20 cellular contexts compared by ENCODE assay signal in genomic region chr20:19048898-19049889, GRCh38.
DNase-seq lines count a peak whose midpoint lies in the region; FAIRE-seq and TF ChIP-seq lines count a peak whose summit lies in the region.
"Had no signal": no experiment of that assay in that cellular context is flagged by ENCODE, and none has a peak within 500 bp of the region (broad histone marks: within the 10 kb centered on the region; RNA-seq: fewer than 3 reads in every experiment).

No MANE protein-coding gene starts in this region.

- no peak overlapping the region for H3K4me2 ChIP-seq in keratinocyte (ENCODE audit: control insufficient read depth, extremely low read depth, insufficient read depth, low read depth, low read length)

- H4K20me1 ChIP-seq in keratinocyte (ENCODE audit: control insufficient read depth, extremely low read depth, insufficient read depth, low read length): no peaks in the 10 kb centered on the region

- H3K4me1 ChIP-seq in esophagus squamous epithelium (peaks cover 4 to 46% (median 15%) of the 10 kb centered on the region in 3 donors), keratinocyte (ENCODE audit: control insufficient read depth, extremely low read depth, insufficient read depth, low read length) (peaks cover 23% of the 10 kb centered on the region), rectal smooth muscle tissue (ENCODE audit: control insufficient read depth, insufficient read depth, low read length) (peaks cover 11% of the 10 kb centered on the region), uterus (peaks cover 0 to 13% of the 10 kb centered on the region in 2 donors)
- H3K4me1 ChIP-seq: SJSA1 had no signal

- H3K4me3 ChIP-seq in esophagus squamous epithelium (no peak overlapping the region), keratinocyte (ENCODE audit: control insufficient read depth in 2 of 3, extremely low read depth in 1 of 3, insufficient read depth in 2 of 3, low read depth in 1 of 3, low read length in 3 of 3) (no peak overlapping the region), rectal smooth muscle tissue (ENCODE audit: low read length) (no peak overlapping the region), uterus (no peak overlapping the region)
- H3K4me3 ChIP-seq: SJSA1 had no signal

- H3K79me2 ChIP-seq in keratinocyte (ENCODE audit: control insufficient read depth, insufficient read depth, low read length): no peaks in the 10 kb centered on the region

- H3K27me3 ChIP-seq in esophagus squamous epithelium (no peaks in the 10 kb centered on the region), keratinocyte (ENCODE audit: control insufficient read depth, extremely low read depth, insufficient read depth, low read length) (no peaks in the 10 kb centered on the region), rectal smooth muscle tissue (ENCODE audit: control insufficient read depth, insufficient read depth, low read length) (no peaks in the 10 kb centered on the region), uterus (no peaks in the 10 kb centered on the region)
- H3K27me3 ChIP-seq: SJSA1 had no signal

- TF ChIP-seq POLR2A in esophagus squamous epithelium (IDR thresholded peaks at IDR 0.05) (no peak), uterus (IDR thresholded peaks at IDR 0.05) (no peak)

- no peaks in the 10 kb centered on the region for H3K36me3 ChIP-seq in esophagus squamous epithelium
- H3K36me3 ChIP-seq in keratinocyte (ENCODE audit: control insufficient read depth in 2 of 2, extremely low read depth in 1 of 2, insufficient read depth in 2 of 2, low read length in 2 of 2): no peaks in the 10 kb centered on the region
- no peaks in the 10 kb centered on the region for H3K36me3 ChIP-seq in rectal smooth muscle tissue (ENCODE audit: control insufficient read depth, insufficient read depth, low read length)
- H3K36me3 ChIP-seq in uterus: no peaks in the 10 kb centered on the region
- H3K36me3 ChIP-seq: neutrophil, SJSA1 had no signal

- H3K27ac ChIP-seq in esophagus squamous epithelium: peak overlapping the region; percentile 65 to 82 (median 77)
- H3K27ac ChIP-seq in keratinocyte (ENCODE audit: control insufficient read depth, insufficient read depth, low read length): no peak overlapping the region
- peak overlapping the region; percentile 63 for H3K27ac ChIP-seq in rectal smooth muscle tissue (ENCODE audit: low read depth, low read length)
- H3K27ac ChIP-seq in uterus: peak overlapping the region; percentile 42 to 51
- H3K27ac ChIP-seq: neutrophil, SJSA1 had no signal

- H3K9ac ChIP-seq in keratinocyte (ENCODE audit: control insufficient read depth, extremely low read depth, insufficient read depth, low read length) (no peak overlapping the region), rectal smooth muscle tissue (ENCODE audit: low read length) (no peak overlapping the region)

- no peaks in the 10 kb centered on the region for H3K9me3 ChIP-seq in esophagus squamous epithelium
- no peaks in the 10 kb centered on the region for H3K9me3 ChIP-seq in keratinocyte (ENCODE audit: control insufficient read depth, low read depth, low read length)
- no peaks in the 10 kb centered on the region for H3K9me3 ChIP-seq in uterus
- H3K9me3 ChIP-seq: neutrophil, SJSA1 had no signal

- DNase-seq in esophagus squamous epithelium (lab: John Stamatoyannopoulos, UW) (no peak), keratinocyte (ENCODE audit: low read depth, low spot score) (no peak), uterus (no peak), NCI-H1092 (lab: John Stamatoyannopoulos, UW) (no peak), NCI-H187 treated with DMSO at 0.1 percent for 48 hours (lab: John Stamatoyannopoulos, UW) (no peak), NCI-H1436 (lab: John Stamatoyannopoulos, UW) (no peak)
- DNase-seq: activated CD4-positive, alpha-beta T cell treated with anti-CD3 and anti-CD28 coated beads for 48 hours; cortex of kidney; DMS79; KBM-7; NCI-H1694 treated with DMSO at 0.1 percent for 48 hours; NCI-H226; PC-3; retina had no signal

- no peak for TF ChIP-seq CTCF in esophagus squamous epithelium (IDR thresholded peaks at IDR 0.05)
- no peak for TF ChIP-seq CTCF in keratinocyte (optimal IDR thresholded peaks at IDR 0.05 in 1 of 3, IDR thresholded peaks at IDR 0.05 in 1 of 3, conservative IDR thresholded peaks at IDR 0.05 in 1 of 3; ENCODE audit: extremely low read depth in 1 of 3, insufficient read depth in 2 of 3, low read length in 3 of 3)
- TF ChIP-seq CTCF in uterus (IDR thresholded peaks at IDR 0.05): no peak

- no peaks in the 10 kb centered on the region for H3K9me1 ChIP-seq in keratinocyte (ENCODE audit: control insufficient read depth, extremely low read depth, insufficient read depth, low read length)

- FAIRE-seq in keratinocyte (lab: Jason Lieb, UNC): no peak
- FAIRE-seq: endometrium, GM12892, GM19239 had no signal

- dilution Hi-C loops in keratinocyte (cut with MboI; ENCODE audit: extremely low pct_ligation_motif_present, low sequenced_read_pairs): no loop called here

- 51 to 57% methylated on average over 11 to 12 of the region's 15 CpGs for WGBS in esophagus squamous epithelium, 2 donors

- intact Hi-C loops in esophagus squamous epithelium (cut with DNase I): no loop called here
- intact Hi-C loops in uterus (cut with DNase I; ENCODE audit: low total_unique reads): no loop called here

- peak overlapping the region; percentile 57 for H2AFZ ChIP-seq in keratinocyte (ENCODE audit: control insufficient read depth, low read length)
